In genomic region chr16:31385680-31386079, GRCh38 we compare ENCODE assay signal across 19 cellular contexts. TPM values are rescaled to one million over a fixed set of nuclear protein-coding genes. Genes with fewer than 3 reads are reported as not detected.
DNase-seq lines count a peak whose midpoint lies in the region; TF ChIP-seq lines count a peak whose summit lies in the region.
"Had no signal": no experiment of that assay in that cellular context is flagged by ENCODE, and none has a peak within 500 bp of the region (broad histone marks: within the 10 kb centered on the region; RNA-seq: fewer than 3 reads in every experiment).

No MANE protein-coding gene starts in this region.

- DNase-seq in MCF 10A (ENCODE audit: unreplicated experiment) (peak; percentile 44), breast epithelium (ENCODE audit: low spot score in 2 of 2) (no peak), hepatocyte (ENCODE audit: low spot score) (peak; percentile 55), activated gamma-delta T cell treated with Interleukin-2 at 50 U/mL for 16 hours (no peak), NCI-H82 (lab: John Stamatoyannopoulos, UW) (no peak)
- DNase-seq in activated CD8-positive, alpha-beta memory T cell treated with anti-CD3 and anti-CD28 coated beads for 24 hours = no peak
- DNase-seq: ACHN; activated CD4-positive, alpha-beta T cell treated with anti-CD3 and anti-CD28 coated beads for 4 hours; adrenal gland; central memory CD4-positive, alpha-beta T cell; glutamatergic neuron; NCI-H146; NCI-H774; stomach had no signal

- peaks cover 15% of the 10 kb centered on the region for H3K4me1 Mint-ChIP-seq in MCF 10A (ENCODE audit: insufficient read depth, unreplicated experiment)

- no peaks in the 10 kb centered on the region for H3K9me3 ChIP-seq in breast epithelium
- H3K9me3 ChIP-seq in hepatocyte (ENCODE audit: low read depth) = no peaks in the 10 kb centered on the region
- H3K9me3 ChIP-seq: adrenal gland, stomach had no signal

- H2AFZ ChIP-seq in hepatocyte = no peak overlapping the region

- peak overlapping the region; percentile 62 for H3K27ac Mint-ChIP-seq in MCF 10A (ENCODE audit: low read depth, unreplicated experiment)

- CTCF ChIA-PET in MCF 10A (lab: Yijun Ruan, JAX) = interaction anchor here (0.6 to 1.6 kb wide), 10 partner anchors 18 to 433 kb away, joined by 3 to 10 read pairs (median 4); partner anchors contain the start of genes ZNF646, ZNF668 and ZNF843

- H3K9me3 Mint-ChIP-seq in MCF 10A (ENCODE audit: unreplicated experiment) = no peaks in the 10 kb centered on the region
- H3K9me3 Mint-ChIP-seq: neural crest cell had no signal

- H3K4me1 ChIP-seq in breast epithelium = no peaks in the 10 kb centered on the region
- H3K4me1 ChIP-seq in hepatocyte (ENCODE audit: insufficient read depth) = no peaks in the 10 kb centered on the region
- H3K4me1 ChIP-seq: adrenal gland had no signal

- H3K4me3 ChIP-seq in breast epithelium (no peak overlapping the region), hepatocyte (no peak overlapping the region)
- H3K4me3 ChIP-seq: adrenal gland, stomach had no signal

- no peak for TF ChIP-seq CTCF in MCF 10A (IDR thresholded peaks at IDR 0.05; ENCODE audit: unreplicated experiment)
- TF ChIP-seq CTCF in breast epithelium (IDR thresholded peaks at IDR 0.05) = no peak
- TF ChIP-seq CTCF in hepatocyte (IDR thresholded peaks at IDR 0.05; ENCODE audit: poor library complexity) = no peak

- H3K36me3 ChIP-seq in breast epithelium (no peaks in the 10 kb centered on the region), hepatocyte (replicated peaks; ENCODE audit: insufficient read depth, low read depth) (no peaks in the 10 kb centered on the region)
- H3K36me3 ChIP-seq: adrenal gland had no signal

- POLR2A ChIA-PET in MCF 10A (lab: Yijun Ruan, JAX) = interaction anchor here (0.9 to 2.3 kb wide), 6 partner anchors 73 to 488 kb away, joined by 3 to 12 read pairs (median 4); partner anchors contain the start of genes ARMC5, FUS, KAT8 and ZNF267

- H3K36me3 Mint-ChIP-seq in MCF 10A (ENCODE audit: insufficient read depth, unreplicated experiment) = no peaks in the 10 kb centered on the region

- H3K9me2 ChIP-seq in hepatocyte (replicated peaks; ENCODE audit: insufficient read depth) = no peaks in the 10 kb centered on the region

- 72% methylated on average over 4 of the region's 4 CpGs for WGBS in hepatocyte (ENCODE audit: low lambda C conversion rate, missing lambda C conversion rate)

- intact Hi-C loops in MCF 10A (cut with micrococcal nuclease) (loop anchor here (2.0 kb wide), 1 partner anchor 57 kb away; the partner anchor contains the start of gene ZNF843), breast epithelium (cut with DNase I; ENCODE audit: low total_unique reads) (no loop called here)

- no peak overlapping the region for H3K4me2 ChIP-seq in hepatocyte

- H3K4me3 Mint-ChIP-seq in MCF 10A (ENCODE audit: unreplicated experiment) = peak overlapping the region; percentile 9
- H3K4me3 Mint-ChIP-seq: CD14-positive monocyte, neural crest cell had no signal

- H3K27me3 ChIP-seq in breast epithelium (peaks cover 0 to 6% of the 10 kb centered on the region in 2 donors), hepatocyte (no peaks in the 10 kb centered on the region)
- H3K27me3 ChIP-seq: adrenal gland had no signal

- no peak for TF ChIP-seq POLR2A in breast epithelium (IDR thresholded peaks at IDR 0.05)

- no peaks in the 10 kb centered on the region for H4K20me1 ChIP-seq in hepatocyte (ENCODE audit: insufficient read depth, poor library complexity, severe bottlenecking)

- no peaks in the 10 kb centered on the region for H3K27me3 Mint-ChIP-seq in MCF 10A (ENCODE audit: insufficient read depth, unreplicated experiment)

- no peak overlapping the region for H3K27ac ChIP-seq in breast epithelium
- H3K27ac ChIP-seq in hepatocyte = peak overlapping the region; percentile 30
- H3K27ac ChIP-seq: adrenal gland, stomach had no signal

- no TSS peak for BruUV-seq in MCF 10A (replicated peaks; lab: Mats Ljungman, UMichigan)

- H3K79me2 ChIP-seq in hepatocyte = no peaks in the 10 kb centered on the region

RNA-seq across cellular contexts. Expression of gene ITGAD, which starts 7.5 kb away (rescaled TPM):
- not detected in 2 replicates for total RNA-seq in MCF 10A (2022)
- total RNA-seq in breast epithelium = under 1 TPM in 2 of 3 donors, not detected in 1; 0.16 to 0.44 TPM
- total RNA-seq in hepatocyte = not detected in 2 replicates
- polyA plus RNA-seq in hepatocyte = not detected in 2 replicates
- total RNA-seq: HT1080, neural crest cell had no signal
- polyA plus RNA-seq: CD14-positive monocyte, stomach had no signal

RNA-seq across cellular contexts. Expression of gene ITGAX, which starts 30.7 kb away (rescaled TPM):
- total RNA-seq in MCF 10A (2022) (0.14 and 1.2 TPM in 2 replicates), breast epithelium (10 to 100 TPM in 1 of 3 donors, 1 to 10 TPM in 2; 3.6 to 16.8 (median 5.1) TPM), hepatocyte (0.52 and 0.60 TPM in 2 replicates)
- 0.43 and 0.50 TPM in 2 replicates for polyA plus RNA-seq in hepatocyte
- total RNA-seq: neural crest cell had no signal

RNA-seq across cellular contexts. Expression of gene COX6A2, which starts 42.5 kb away (rescaled TPM):
- total RNA-seq in MCF 10A (2022) (not detected in 2 replicates), breast epithelium (not detected), hepatocyte (not detected in 2 replicates)
- polyA plus RNA-seq in hepatocyte = 1.7 TPM in 1 of 2 replicates, not detected in the other
- total RNA-seq: adrenal gland, HT1080, mesenteric fat pad, neural crest cell, stomach, urinary bladder had no signal
- polyA plus RNA-seq: CD14-positive monocyte, urinary bladder had no signal

RNA-seq across cellular contexts. Expression of gene ZNF843, which starts 56.9 kb away (rescaled TPM):
- total RNA-seq in MCF 10A (2022) (0.19 and 0.29 TPM in 2 replicates), breast epithelium (1 to 10 TPM; 1.9 to 3.6 (median 3.1) TPM), hepatocyte (1.2 and 1.7 TPM in 2 replicates)
- polyA plus RNA-seq in hepatocyte = 0.54 and 0.64 TPM in 2 replicates
- total RNA-seq: HT1080 had no signal
- polyA plus RNA-seq: CD14-positive monocyte had no signal

Comparison
In these comparisons a context has a peak if more than half of its experiments do, and no peak if none do; other contexts are left out.
1. DNase-seq: peak in MCF 10A (single experiment) and hepatocyte (single experiment); none in breast epithelium (0 of 2), activated gamma-delta T cell treated with Interleukin-2 at 50 U/mL for 16 hours (single experiment), activated CD8-positive, alpha-beta memory T cell treated with anti-CD3 and anti-CD28 coated beads for 24 hours (single experiment) and NCI-H82 (single experiment).